Comparison of ENCODE assay signal across 7 cellular contexts in genomic region chr12:86712425-86712843, GRCh38.
DNase-seq lines count a peak whose midpoint lies in the region; ATAC-seq lines count a peak whose summit lies in the region.

No MANE protein-coding gene starts in this region.

- DNase-seq in H4 (ENCODE audit: low spot score) (peak; percentile 91), OCI-M1 (lab: John Stamatoyannopoulos, UW) (peak; percentile 61), epithelial cell of prostate (ENCODE audit: low read depth, low spot score) (peak; percentile 95), skeletal muscle cell (ENCODE audit: low read depth) (peak; percentile 96), NCI-H2196 treated with DMSO at 0.1 percent for 48 hours (lab: John Stamatoyannopoulos, UW; ENCODE audit: unreplicated experiment) (no peak), left lobe of liver (ENCODE audit: low spot score) (no peak)
- no peak for DNase-seq in stimulated activated naive CD8-positive, alpha-beta T cell treated with anti-CD3 and anti-CD28 coated beads, Interleukin-15, Interleukin-2, amounts not matched to agents 100 U/mL and 50 U/mL, for 24 hours

- ATAC-seq in stimulated activated naive CD8-positive, alpha-beta T cell treated with anti-CD3 and anti-CD28 coated beads, Interleukin-15, Interleukin-2, amounts not matched to agents 100 U/mL and 50 U/mL, for 24 hours: no peak
- ATAC-seq in left lobe of liver: no peak

- H3K4me3 ChIP-seq in skeletal muscle cell (ENCODE audit: low read depth, low read length): no peak overlapping the region

- peak overlapping the region; percentile 81 for H3K27ac ChIP-seq in epithelial cell of prostate

Comparison
In these comparisons a context has a peak if more than half of its experiments do, and no peak if none do; other contexts are left out.
1. DNase-seq: peak in H4 (single experiment), OCI-M1 (single experiment), epithelial cell of prostate (single experiment) and skeletal muscle cell (single experiment); none in stimulated activated naive CD8-positive, alpha-beta T cell treated with anti-CD3 and anti-CD28 coated beads, Interleukin-15, Interleukin-2, amounts not matched to agents 100 U/mL and 50 U/mL, for 24 hours (single experiment), NCI-H2196 treated with DMSO at 0.1 percent for 48 hours (single experiment) and left lobe of liver (single experiment).